ENCODE assay signal across 21 cellular contexts in the genomic region with DNA sequence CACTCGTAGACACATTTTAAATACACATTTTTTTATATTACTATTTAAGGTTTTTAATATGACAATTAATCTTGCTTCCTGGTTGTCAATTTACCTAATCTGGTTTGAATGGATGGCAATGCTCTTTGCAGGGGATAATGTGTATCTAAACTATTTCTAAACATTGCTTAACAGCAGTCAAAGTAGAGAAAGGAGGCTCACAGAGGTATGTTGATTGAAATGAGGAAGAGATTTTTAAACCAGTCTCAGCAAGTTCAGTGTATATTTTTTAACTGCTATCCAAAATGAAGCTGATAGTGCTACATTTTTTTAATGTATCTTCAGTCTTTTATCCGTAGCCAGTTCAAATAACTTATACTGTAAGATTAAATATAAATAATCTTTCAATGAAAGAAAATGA. TPM values are rescaled to one million over a fixed set of nuclear protein-coding genes. Genes with fewer than 3 reads are reported as not detected.
DNase-seq lines count a peak whose midpoint lies in the region; ATAC-seq, FAIRE-seq and TF ChIP-seq lines count a peak whose summit lies in the region.
"Had no signal": no experiment of that assay in that cellular context is flagged by ENCODE, and none has a peak within 500 bp of the region (broad histone marks: within the 10 kb centered on the region; RNA-seq: fewer than 3 reads in every experiment).

No MANE protein-coding gene starts in this region.

- no peaks in the 10 kb centered on the region for H3K4me1 ChIP-seq in hepatocyte (ENCODE audit: insufficient read depth)
- H3K4me1 ChIP-seq: HAP-1 had no signal

- H3K4me2 ChIP-seq in hepatocyte: no peak overlapping the region

- H3K4me3 Mint-ChIP-seq in WTC11: no peak overlapping the region
- H3K4me3 Mint-ChIP-seq in activated T-helper 1 cell treated with anti-CD3 and anti-CD28 coated beads, Interleukin-12 subunit alpha, Interleukin-12 subunit beta, Interleukin-2, Interleukin-4 antibody, amounts not matched to agents 30 ng/mL and 10 ng/mL and 1 ng/mL, durations not matched to agents 14 hours and 24 hours and 36 hours: no peak overlapping the region
- H3K4me3 Mint-ChIP-seq: CD4-positive, alpha-beta memory T cell; HFFc6 had no signal

- H3K9me3 ChIP-seq in hepatocyte (ENCODE audit: low read depth): no peaks in the 10 kb centered on the region
- H3K9me3 ChIP-seq: HAP-1 had no signal

- no peaks in the 10 kb centered on the region for H3K27me3 ChIP-seq in hepatocyte

- no peak overlapping the region for H3K4me3 ChIP-seq in hepatocyte
- H3K4me3 ChIP-seq: HAP-1 had no signal

- no peaks in the 10 kb centered on the region for H3K27me3 Mint-ChIP-seq in WTC11 (ENCODE audit: low read depth)
- peaks cover 8% of the 10 kb centered on the region for H3K27me3 Mint-ChIP-seq in activated T-helper 1 cell treated with anti-CD3 and anti-CD28 coated beads, Interleukin-12 subunit alpha, Interleukin-12 subunit beta, Interleukin-2, Interleukin-4 antibody, amounts not matched to agents 30 ng/mL and 10 ng/mL and 1 ng/mL, durations not matched to agents 14 hours and 24 hours and 36 hours (ENCODE audit: insufficient read depth)

- 81% methylated on average over 2 of the region's 2 CpGs for WGBS in hepatocyte (ENCODE audit: low lambda C conversion rate, missing lambda C conversion rate)

- H3K36me3 ChIP-seq in hepatocyte (replicated peaks; ENCODE audit: insufficient read depth, low read depth): no peaks in the 10 kb centered on the region
- H3K36me3 ChIP-seq: HAP-1 had no signal

- no peak for TF ChIP-seq CTCF in WTC11 (IDR thresholded peaks at IDR 0.05)
- no peak for TF ChIP-seq CTCF in D721Med (IDR thresholded peaks at IDR 0.05; ENCODE audit: insufficient read depth, missing control alignments)
- no peak for TF ChIP-seq CTCF in hepatocyte (IDR thresholded peaks at IDR 0.05; ENCODE audit: poor library complexity)

- H2AFZ ChIP-seq in hepatocyte: no peak overlapping the region

- POLR2A ChIA-PET in WTC11 (lab: Charles Lee): no interaction called here

- DNase-seq in MV-4-11 (lab: John Stamatoyannopoulos, UW): peak; percentile 14
- DNase-seq in OCI-M1 (lab: John Stamatoyannopoulos, UW): peak; percentile 25
- DNase-seq in WTC11 (ENCODE audit: low spot score): no peak
- no peak for DNase-seq in D721Med (ENCODE audit: insufficient read length, low spot score)
- DNase-seq in midbrain (lab: John Stamatoyannopoulos, UW): no peak
- no peak for DNase-seq in activated T-helper 1 cell treated with anti-CD3 and anti-CD28 coated beads, Interleukin-12 subunit alpha, Interleukin-12 subunit beta, Interleukin-2, Interleukin-4 antibody, amounts not matched to agents 30 ng/mL and 10 ng/mL and 1 ng/mL, durations not matched to agents 14 hours and 24 hours and 36 hours (ENCODE audit: low spot score)
- no peak for DNase-seq in hepatocyte (ENCODE audit: low spot score)
- DNase-seq: C1 segment of cervical spinal cord; Calu3; CD4-positive, alpha-beta memory T cell; COR-L47; DMS153; DND-41; GOT3; HFFc6 had no signal

- H3K36me3 Mint-ChIP-seq in WTC11: no peaks in the 10 kb centered on the region
- no peaks in the 10 kb centered on the region for H3K36me3 Mint-ChIP-seq in activated T-helper 1 cell treated with anti-CD3 and anti-CD28 coated beads, Interleukin-12 subunit alpha, Interleukin-12 subunit beta, Interleukin-2, Interleukin-4 antibody, amounts not matched to agents 30 ng/mL and 10 ng/mL and 1 ng/mL, durations not matched to agents 14 hours and 24 hours and 36 hours (ENCODE audit: low read depth)
- H3K36me3 Mint-ChIP-seq: CD4-positive, alpha-beta memory T cell had no signal

- H4K20me1 ChIP-seq in hepatocyte (ENCODE audit: insufficient read depth, poor library complexity, severe bottlenecking): no peaks in the 10 kb centered on the region

- no peak for FAIRE-seq in D721Med (lab: Jason Lieb, UNC)
- FAIRE-seq: GM12892, H54 had no signal

- intact Hi-C loops in activated T-helper 1 cell treated with anti-CD3 and anti-CD28 coated beads, Interleukin-12 subunit alpha, Interleukin-12 subunit beta, Interleukin-2, Interleukin-4 antibody, amounts not matched to agents 30 ng/mL and 10 ng/mL and 1 ng/mL, durations not matched to agents 14 hours and 24 hours and 36 hours (cut with micrococcal nuclease): no loop called here

- peaks cover 9% of the 10 kb centered on the region for H3K9me3 Mint-ChIP-seq in WTC11
- no peaks in the 10 kb centered on the region for H3K9me3 Mint-ChIP-seq in activated T-helper 1 cell treated with anti-CD3 and anti-CD28 coated beads, Interleukin-12 subunit alpha, Interleukin-12 subunit beta, Interleukin-2, Interleukin-4 antibody, amounts not matched to agents 30 ng/mL and 10 ng/mL and 1 ng/mL, durations not matched to agents 14 hours and 24 hours and 36 hours
- H3K9me3 Mint-ChIP-seq: HFFc6 had no signal

- H3K27ac Mint-ChIP-seq in WTC11: 0 out of 2 replicates have a peak overlapping the region, but pooled peaks have one; percentile 13
- H3K27ac Mint-ChIP-seq in activated T-helper 1 cell treated with anti-CD3 and anti-CD28 coated beads, Interleukin-12 subunit alpha, Interleukin-12 subunit beta, Interleukin-2, Interleukin-4 antibody, amounts not matched to agents 30 ng/mL and 10 ng/mL and 1 ng/mL, durations not matched to agents 14 hours and 24 hours and 36 hours: no peak overlapping the region
- H3K27ac Mint-ChIP-seq: CD4-positive, alpha-beta memory T cell; HFFc6 had no signal

- no peaks in the 10 kb centered on the region for H3K9me2 ChIP-seq in hepatocyte (replicated peaks; ENCODE audit: insufficient read depth)

- H3K79me2 ChIP-seq in hepatocyte: no peaks in the 10 kb centered on the region

- H3K27ac ChIP-seq in hepatocyte: no peak overlapping the region

- ATAC-seq in WTC11 (no peak), esophagus mucosa (peak; percentile 56)

- CTCF ChIA-PET in WTC11 (lab: Charles Lee): interaction anchor here (1.6 kb wide), 1 partner anchor 11 kb away, joined by 9 read pairs; no protein-coding TSS in a partner anchor

- H3K4me1 Mint-ChIP-seq in WTC11: peaks cover 21% of the 10 kb centered on the region
- H3K4me1 Mint-ChIP-seq in activated T-helper 1 cell treated with anti-CD3 and anti-CD28 coated beads, Interleukin-12 subunit alpha, Interleukin-12 subunit beta, Interleukin-2, Interleukin-4 antibody, amounts not matched to agents 30 ng/mL and 10 ng/mL and 1 ng/mL, durations not matched to agents 14 hours and 24 hours and 36 hours (ENCODE audit: low read depth): no peaks in the 10 kb centered on the region
- H3K4me1 Mint-ChIP-seq: CD4-positive, alpha-beta memory T cell had no signal

TF ChIP-seq in WTC11, 78 proteins besides CTCF, POLR2A, EP300 and RAD21 (continues in another document):
- TF ChIP-seq, protein P1, sequence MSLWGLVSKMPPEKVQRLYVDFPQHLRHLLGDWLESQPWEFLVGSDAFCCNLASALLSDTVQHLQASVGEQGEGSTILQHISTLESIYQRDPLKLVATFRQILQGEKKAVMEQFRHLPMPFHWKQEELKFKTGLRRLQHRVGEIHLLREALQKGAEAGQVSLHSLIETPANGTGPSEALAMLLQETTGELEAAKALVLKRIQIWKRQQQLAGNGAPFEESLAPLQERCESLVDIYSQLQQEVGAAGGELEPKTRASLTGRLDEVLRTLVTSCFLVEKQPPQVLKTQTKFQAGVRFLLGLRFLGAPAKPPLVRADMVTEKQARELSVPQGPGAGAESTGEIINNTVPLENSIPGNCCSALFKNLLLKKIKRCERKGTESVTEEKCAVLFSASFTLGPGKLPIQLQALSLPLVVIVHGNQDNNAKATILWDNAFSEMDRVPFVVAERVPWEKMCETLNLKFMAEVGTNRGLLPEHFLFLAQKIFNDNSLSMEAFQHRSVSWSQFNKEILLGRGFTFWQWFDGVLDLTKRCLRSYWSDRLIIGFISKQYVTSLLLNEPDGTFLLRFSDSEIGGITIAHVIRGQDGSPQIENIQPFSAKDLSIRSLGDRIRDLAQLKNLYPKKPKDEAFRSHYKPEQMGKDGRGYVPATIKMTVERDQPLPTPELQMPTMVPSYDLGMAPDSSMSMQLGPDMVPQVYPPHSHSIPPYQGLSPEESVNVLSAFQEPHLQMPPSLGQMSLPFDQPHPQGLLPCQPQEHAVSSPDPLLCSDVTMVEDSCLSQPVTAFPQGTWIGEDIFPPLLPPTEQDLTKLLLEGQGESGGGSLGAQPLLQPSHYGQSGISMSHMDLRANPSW (CRISPR knock-in tag; conservative IDR thresholded peaks at IDR 0.05; ENCODE audit: low read depth): no peak
- TF ChIP-seq MXD4 (CRISPR knock-in tag; IDR thresholded peaks at IDR 0.05; ENCODE audit: borderline replicate concordance) (no peak), JUN (CRISPR knock-in tag; IDR thresholded peaks at IDR 0.05) (no peak), EMX1 (CRISPR knock-in tag; IDR thresholded peaks at IDR 0.05) (no peak), ZNF138 (CRISPR knock-in tag; conservative IDR thresholded peaks at IDR 0.05) (no peak), FOXK1 (CRISPR knock-in tag; IDR thresholded peaks at IDR 0.05) (no peak)
- TF ChIP-seq, protein P2, sequence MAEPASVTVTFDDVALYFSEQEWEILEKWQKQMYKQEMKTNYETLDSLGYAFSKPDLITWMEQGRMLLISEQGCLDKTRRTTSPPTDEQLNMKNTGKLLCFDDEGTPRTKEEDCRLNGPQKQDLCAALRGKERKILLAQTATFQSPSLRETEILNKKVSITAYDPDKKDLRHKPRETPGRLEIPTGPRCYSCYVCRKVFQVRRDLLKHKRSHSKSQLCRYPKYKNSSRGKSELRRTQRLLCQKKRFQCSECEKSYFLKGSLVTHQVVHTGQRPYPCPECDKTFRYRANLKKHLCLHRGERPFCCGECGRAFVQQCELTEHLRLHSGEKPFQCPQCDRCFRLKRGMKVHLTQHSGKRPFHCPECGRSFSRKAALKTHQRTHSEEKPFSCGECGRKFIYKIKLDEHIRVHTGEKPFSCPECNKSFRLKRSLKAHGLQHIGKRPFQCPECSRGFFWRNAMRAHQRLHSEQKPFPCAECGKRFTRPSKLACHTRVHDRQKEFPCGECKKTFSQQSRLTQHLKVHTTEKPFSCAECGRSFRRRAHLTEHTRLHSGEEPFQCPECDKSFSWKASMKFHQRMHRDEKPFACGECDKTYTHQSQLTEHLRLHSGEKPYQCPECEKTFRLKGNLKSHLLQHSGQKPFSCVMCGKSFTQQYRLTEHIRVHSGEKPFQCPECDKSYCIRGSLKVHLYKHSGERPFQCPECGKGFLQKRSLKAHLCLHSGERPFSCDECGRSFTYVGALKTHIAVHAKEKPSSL (CRISPR knock-in tag; conservative IDR thresholded peaks at IDR 0.05): no peak

RNA-seq across cellular contexts. Expression of a gene that starts 17.4 kb away (rescaled TPM):
- total RNA-seq in WTC11 (2021): 0.30 TPM in 1 of 3 replicates, not detected in the others
- total RNA-seq in esophagus mucosa: 1.8 TPM
- not detected in 2 replicates for total RNA-seq in activated T-helper 1 cell treated with anti-CD3 and anti-CD28 coated beads, Interleukin-12 subunit alpha, Interleukin-12 subunit beta, Interleukin-2, Interleukin-4 antibody, amounts not matched to agents 30 ng/mL and 10 ng/mL and 1 ng/mL, durations not matched to agents 14 hours and 24 hours and 36 hours
- 71.2 and 79.6 TPM in 2 replicates for total RNA-seq in hepatocyte
- polyA plus RNA-seq in hepatocyte: 49.4 and 51.2 TPM in 2 replicates
- total RNA-seq: A172; A673; Calu3; CD4-positive, alpha-beta memory T cell; HFFc6 had no signal
- polyA plus RNA-seq: CD4-positive, alpha-beta memory T cell had no signal

RNA-seq across cellular contexts. Expression of a gene that starts 48.3 kb away (rescaled TPM):
- total RNA-seq in WTC11 (2021) (1.8 to 3.8 TPM (median 3.6 TPM) in 3 replicates), esophagus mucosa (1.9 TPM), hepatocyte (20.5 and 31.4 TPM in 2 replicates)
- total RNA-seq in activated T-helper 1 cell treated with anti-CD3 and anti-CD28 coated beads, Interleukin-12 subunit alpha, Interleukin-12 subunit beta, Interleukin-2, Interleukin-4 antibody, amounts not matched to agents 30 ng/mL and 10 ng/mL and 1 ng/mL, durations not matched to agents 14 hours and 24 hours and 36 hours: 0.39 and 1.5 TPM in 2 replicates
- 10.3 and 12.6 TPM in 2 replicates for polyA plus RNA-seq in hepatocyte

Comparison
In these comparisons a context has a peak if more than half of its experiments do, and no peak if none do; other contexts are left out.
1. DNase-seq: peak in MV-4-11 (single experiment) and OCI-M1 (single experiment); none in WTC11 (single experiment), D721Med (single experiment), midbrain (single experiment), activated T-helper 1 cell treated with anti-CD3 and anti-CD28 coated beads, Interleukin-12 subunit alpha, Interleukin-12 subunit beta, Interleukin-2, Interleukin-4 antibody, amounts not matched to agents 30 ng/mL and 10 ng/mL and 1 ng/mL, durations not matched to agents 14 hours and 24 hours and 36 hours (single experiment) and hepatocyte (single experiment).
2. RNA of a gene that starts 17.4 kb away (total RNA-seq): 71.2 to 79.6 TPM in hepatocyte; 1.8 TPM in esophagus mucosa (single experiment), 0.30 TPM in WTC11 and not detected in activated T-helper 1 cell treated with anti-CD3 and anti-CD28 coated beads, Interleukin-12 subunit alpha, Interleukin-12 subunit beta, Interleukin-2, Interleukin-4 antibody, amounts not matched to agents 30 ng/mL and 10 ng/mL and 1 ng/mL, durations not matched to agents 14 hours and 24 hours and 36 hours; every median in the first group is over 10 times any median in the second.